8 cellular contexts compared by ENCODE assay signal in the genomic region with DNA sequence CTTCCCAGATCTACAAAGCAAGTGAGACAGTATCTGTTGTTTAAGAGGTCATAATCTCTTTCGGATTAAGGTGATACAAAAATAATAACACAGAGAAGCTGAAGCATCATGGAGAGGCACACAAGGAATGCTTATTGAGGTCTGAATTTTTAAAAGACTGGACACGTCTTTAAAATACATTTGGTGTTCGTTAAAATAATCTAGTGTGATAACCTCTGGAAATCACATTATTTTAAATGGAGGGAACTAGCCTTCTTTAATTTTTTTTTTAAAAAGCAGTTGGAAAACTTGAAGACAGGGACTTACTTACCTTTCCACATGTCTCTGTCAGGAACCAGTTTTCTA. TPM values are rescaled to one million over a fixed set of nuclear protein-coding genes. Genes with fewer than 3 reads are reported as not detected.
DNase-seq lines count a peak whose midpoint lies in the region; ATAC-seq, FAIRE-seq and TF ChIP-seq lines count a peak whose summit lies in the region.

No MANE protein-coding gene starts in this region.

- H3K9me3 ChIP-seq in A673 (ENCODE audit: low read depth, low read length, poor library complexity, severe bottlenecking) (peaks cover 15% of the 10 kb centered on the region), HUES64 (ENCODE audit: insufficient read depth, low read depth, low read length) (peaks cover 13% of the 10 kb centered on the region; the same call in 1 of the 2 replicates), mucosa of rectum (ENCODE audit: control insufficient read depth in 2 of 2, low read length in 2 of 2) (peaks cover 0 to 4% of the 10 kb centered on the region in 2 donors), tibial artery (peaks cover 0 to 13% (median 0%) of the 10 kb centered on the region in 3 donors)

- no peak for FAIRE-seq in bronchial epithelial cell (lab: Jason Lieb, UNC)

- peak overlapping the region; percentile 75 for H3K9ac ChIP-seq in HUES64 (ENCODE audit: low read depth, low read length)
- peak overlapping the region in 1 of 2 donors; percentile 83 for H3K9ac ChIP-seq in mucosa of rectum (ENCODE audit: low read depth in 1 of 2, low read length in 2 of 2)

- H3K27ac ChIP-seq in A673 (ENCODE audit: low read depth, low read length, poor library complexity, severe bottlenecking), result no peak overlapping the region
- H3K27ac ChIP-seq in HUES64 (ENCODE audit: low read depth, low read length), result no peak overlapping the region
- peak overlapping the region in 1 of 2 donors; percentile 47 for H3K27ac ChIP-seq in mucosa of rectum (ENCODE audit: low read depth in 2 of 2, low read length in 2 of 2)
- no peak overlapping the region for H3K27ac ChIP-seq in tibial artery

- BruUV-seq in A673 (replicated peaks; lab: Mats Ljungman, UMichigan), result no TSS peak

- TF ChIP-seq CTCF in A673 (conservative IDR thresholded peaks at IDR 0.05; ENCODE audit: low read depth, low read length) (no peak), bronchial epithelial cell (IDR thresholded peaks at IDR 0.05; ENCODE audit: insufficient read depth, low read length, severe bottlenecking) (no peak), tibial artery (IDR thresholded peaks at IDR 0.05) (no peak)

- intact Hi-C loops in A673 (cut with micrococcal nuclease; ENCODE audit: unreplicated experiment), result loop anchor here (5.0 to 10.0 kb wide), 2 partner anchors 164 to 248 kb away; partner anchors contain the start of gene GCLC
- intact Hi-C loops in tibial artery (cut with DNase I; ENCODE audit: low total_unique reads), result no loop called here

- DNase-seq in A673 (ENCODE audit: low spot score) (no peak), bronchial epithelial cell (ENCODE audit: low read depth) (no peak), tibial artery (no peak), NCI-H1048 (lab: John Stamatoyannopoulos, UW) (no peak)

- H3K36me3 ChIP-seq in A673 (ENCODE audit: insufficient read depth, low read length, poor library complexity, severe bottlenecking) (no peaks in the 10 kb centered on the region), HUES64 (ENCODE audit: insufficient read depth, low read length) (no peaks in the 10 kb centered on the region), bronchial epithelial cell (ENCODE audit: control insufficient read depth, insufficient read depth, low read length) (no peaks in the 10 kb centered on the region), mucosa of rectum (ENCODE audit: control insufficient read depth in 2 of 2, insufficient read depth in 2 of 2, low read length in 2 of 2) (no peaks in the 10 kb centered on the region), tibial artery (no peaks in the 10 kb centered on the region)

- ATAC-seq in GM21526 (IDR thresholded peaks at IDR 0.05; ENCODE audit: low FRiP score, unreplicated experiment), result no peak
- no peak for ATAC-seq in GM19467 (IDR thresholded peaks at IDR 0.05; ENCODE audit: unreplicated experiment)

- H3K4me3 ChIP-seq in A673 (ENCODE audit: low read depth, low read length, poor library complexity, severe bottlenecking), result peak overlapping the region; percentile 74
- peak overlapping the region; percentile 96 for H3K4me3 ChIP-seq in HUES64 (ENCODE audit: low read length)
- peak overlapping the region; percentile 70 for H3K4me3 ChIP-seq in bronchial epithelial cell (ENCODE audit: low read depth, low read length)
- peak overlapping the region; percentile 94 to 96 for H3K4me3 ChIP-seq in mucosa of rectum (ENCODE audit: low read length in 2 of 2)
- peak overlapping the region in 1 of 2 donors; percentile 92 for H3K4me3 ChIP-seq in tibial artery

- H3K4me1 ChIP-seq in A673 (ENCODE audit: insufficient read depth, low read length, poor library complexity, severe bottlenecking), result peaks cover 11% of the 10 kb centered on the region
- peaks cover 12% of the 10 kb centered on the region; the same call in 1 of the 2 replicates for H3K4me1 ChIP-seq in HUES64 (ENCODE audit: insufficient read depth, low read length)
- peaks cover 11 to 23% of the 10 kb centered on the region in 2 donors for H3K4me1 ChIP-seq in mucosa of rectum (ENCODE audit: control insufficient read depth in 2 of 2, insufficient read depth in 2 of 2, low read length in 2 of 2)
- H3K4me1 ChIP-seq in tibial artery, result peaks cover 0 to 29% (median 9%) of the 10 kb centered on the region in 4 donors

- POLR2A ChIA-PET in A673 (lab: Charles Lee; ENCODE audit: low non-redundant PET), result interaction anchor here (0.6 kb wide), 1 partner anchor 319 kb away, joined by 3 read pairs; no protein-coding TSS in a partner anchor

- H3K27me3 ChIP-seq in A673 (replicated peaks; ENCODE audit: insufficient read depth, low read depth, low read length, poor library complexity) (peaks cover 33% of the 10 kb centered on the region), HUES64 (ENCODE audit: insufficient read depth, low read length) (peaks cover 45% of the 10 kb centered on the region), bronchial epithelial cell (ENCODE audit: control insufficient read depth, insufficient read depth, low read length) (no peaks in the 10 kb centered on the region), mucosa of rectum (ENCODE audit: control insufficient read depth in 2 of 2, insufficient read depth in 2 of 2, low read length in 2 of 2) (no peaks in the 10 kb centered on the region), tibial artery (no peaks in the 10 kb centered on the region)

- 94% methylated on average over 3 of the region's 3 CpGs for WGBS in HUES64

- CTCF ChIA-PET in A673 (lab: Charles Lee), result interaction anchor here (2.6 kb wide), 1 partner anchor 163 kb away, joined by 12 read pairs; no protein-coding TSS in a partner anchor

RNA-seq across cellular contexts. Expression of gene LRRC1, which starts 1.9 kb away (rescaled TPM):
- 3.9 and 4.4 TPM in 2 replicates for total RNA-seq in A673 (2021)
- polyA plus RNA-seq in HUES64 (2013, experiment 1 of 2), result 8.0 TPM
- polyA plus RNA-seq in HUES64 (2013, experiment 2 of 2), result 7.4 TPM
- 19.7 and 22.9 TPM in 2 replicates for total RNA-seq in bronchial epithelial cell
